In the genomic region with DNA sequence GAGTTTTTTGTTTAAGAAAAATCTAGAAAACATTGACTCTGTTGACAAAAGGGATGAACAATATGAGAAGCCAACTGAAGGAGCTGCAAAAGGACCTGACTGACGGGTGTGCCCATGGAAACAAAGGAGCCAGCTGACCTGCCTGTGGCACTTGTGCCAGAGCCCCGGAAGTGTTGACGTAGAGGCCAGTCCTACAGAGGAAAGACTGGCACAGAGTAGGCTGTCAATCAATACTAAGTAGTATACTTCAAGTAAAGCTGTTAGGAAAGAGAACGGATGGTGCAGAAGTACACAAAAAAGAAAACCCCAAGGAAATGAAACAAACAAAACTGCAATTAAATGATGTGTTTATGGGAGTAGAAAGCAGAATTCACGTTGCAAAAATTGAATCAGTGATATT, we compare ENCODE assay signal across 14 cellular contexts. TPM values are rescaled to one million over a fixed set of nuclear protein-coding genes. Genes with fewer than 3 reads are reported as not detected.
DNase-seq lines count a peak whose midpoint lies in the region; ATAC-seq and TF ChIP-seq lines count a peak whose summit lies in the region.
"Had no signal": no experiment of that assay in that cellular context is flagged by ENCODE, and none has a peak within 500 bp of the region (broad histone marks: within the 10 kb centered on the region; RNA-seq: fewer than 3 reads in every experiment).

No MANE protein-coding gene starts in this region.

- H3K9me3 ChIP-seq in spleen = no peaks in the 10 kb centered on the region
- no peaks in the 10 kb centered on the region for H3K9me3 ChIP-seq in MG63
- H3K9me3 ChIP-seq: esophagus squamous epithelium, suprapubic skin had no signal

- intact Hi-C loops in spleen (cut with DNase I; ENCODE audit: low total_unique reads) = loop anchor here (5.0 kb wide), 1 partner anchor 152 kb away; no protein-coding TSS in a partner anchor

- H3K4me3 ChIP-seq in spleen (no peak overlapping the region), MG63 (no peak overlapping the region)
- H3K4me3 ChIP-seq: esophagus squamous epithelium, suprapubic skin had no signal

- peaks cover 0 to 19% (median 0%) of the 10 kb centered on the region in 7 donors for H3K27me3 ChIP-seq in spleen (replicated peaks in 1 of 7)
- H3K27me3 ChIP-seq in MG63 = peaks cover 5% of the 10 kb centered on the region

- no peak for ATAC-seq in GM18867 (IDR thresholded peaks at IDR 0.05; ENCODE audit: unreplicated experiment)
- ATAC-seq: Panc1 had no signal

- no peaks in the 10 kb centered on the region for H3K36me3 ChIP-seq in spleen
- H3K36me3 ChIP-seq in MG63 = no peaks in the 10 kb centered on the region
- H3K36me3 ChIP-seq: esophagus squamous epithelium, suprapubic skin had no signal

- TF ChIP-seq CTCF in spleen (IDR thresholded peaks at IDR 0.05 in 8 of 11, conservative IDR thresholded peaks at IDR 0.05 in 3 of 11) = no peak

- 57 to 68% (median 63%) methylated on average over 5 of the region's 5 CpGs for WGBS in spleen, 5 donors

- H3K4me1 ChIP-seq in spleen = peaks cover 0 to 7% (median 1%) of the 10 kb centered on the region in 6 donors

- no peak for TF ChIP-seq POLR2A in spleen (IDR thresholded peaks at IDR 0.05)

- DNase-seq in DMS 273 (lab: John Stamatoyannopoulos, UW; ENCODE audit: unreplicated experiment) (peak; percentile 3), DMS 273 treated with DMSO at 0.1 percent for 48 hours (lab: John Stamatoyannopoulos, UW) (no peak), NCI-H1092 (lab: John Stamatoyannopoulos, UW) (peak; percentile 8), SHP77 (lab: John Stamatoyannopoulos, UW) (peak; percentile 64 to 82), myocyte (ENCODE audit: low read depth) (peak; percentile 23), spleen (no peak), MG63 (no peak)
- DNase-seq: activated naive CD4-positive, alpha-beta T cell treated with anti-CD3 and anti-CD28 coated beads, Interleukin-2, amount 50 U/mL, for 16 hours; DND-41; esophagus squamous epithelium had no signal

- no peak overlapping the region for H3K27ac ChIP-seq in spleen
- H3K27ac ChIP-seq: 22Rv1, esophagus squamous epithelium, suprapubic skin had no signal

RNA-seq across cellular contexts. Expression of a gene that starts 19.0 kb away (rescaled TPM):
- total RNA-seq in myocyte = 43.1 and 62.9 TPM in 2 replicates
- 28.9 TPM for polyA plus RNA-seq in myocyte (2012)
- 10 to 100 TPM; 50.6 to 74.0 (median 59.7) TPM for total RNA-seq in spleen
- 10 to 100 TPM; 33.4 to 43.1 (median 38.7) TPM for polyA plus RNA-seq in spleen
- total RNA-seq in MG63 (2014; rRNA removed; shearing (Covaris generic); ENCODE audit: low replicate concordance) = 40.3 and 43.4 TPM in 2 replicates

Comparison
In these comparisons a context has a peak if more than half of its experiments do, and no peak if none do; other contexts are left out.
1. DNase-seq: peak in DMS 273 (single experiment), NCI-H1092 (single experiment), SHP77 (2 of 2) and myocyte (single experiment); none in DMS 273 treated with DMSO at 0.1 percent for 48 hours (single experiment), spleen (single experiment) and MG63 (single experiment).